ENCODE assay signal across 8 cellular contexts in genomic region chr13:51221674-51222509, GRCh38. TPM values are rescaled to one million over a fixed set of nuclear protein-coding genes. Genes with fewer than 3 reads are reported as not detected.
DNase-seq lines count a peak whose midpoint lies in the region; ATAC-seq and TF ChIP-seq lines count a peak whose summit lies in the region.

A gene with protein sequence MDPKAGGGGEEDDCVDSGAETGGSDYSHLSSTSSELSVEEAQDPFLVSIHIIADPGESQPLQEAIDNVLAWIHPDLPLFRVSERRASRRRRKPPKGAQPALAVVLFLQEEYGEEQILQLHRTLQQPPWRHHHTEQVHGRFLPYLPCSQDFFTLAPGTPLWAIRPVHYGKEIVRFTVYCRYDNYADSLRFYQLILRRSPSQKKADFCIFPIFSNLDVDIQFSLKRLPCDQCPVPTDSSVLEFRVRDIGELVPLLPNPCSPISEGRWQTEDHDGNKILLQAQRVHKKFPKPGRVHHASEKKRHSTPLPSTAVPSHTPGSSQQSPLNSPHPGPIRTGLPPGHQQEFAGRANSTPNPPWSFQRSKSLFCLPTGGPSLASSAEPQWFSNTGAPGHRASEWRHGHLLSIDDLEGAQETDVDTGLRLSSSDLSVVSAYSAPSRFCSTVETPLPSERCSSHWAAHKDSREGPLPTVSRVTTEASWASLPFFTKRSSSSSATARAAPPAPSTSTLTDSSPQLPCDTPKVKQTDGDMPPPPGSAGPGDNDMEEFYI (plus strand): TSS chr13:51222398. CDS start chr13:51222502, 104 bp downstream.

- peak; percentile 85 for ATAC-seq in GM19372 (IDR thresholded peaks at IDR 0.05; ENCODE audit: low read depth, unreplicated experiment)

- H3K9me3 ChIP-seq in breast epithelium, result no peaks in the 10 kb centered on the region
- H3K9me3 ChIP-seq in spleen, result no peaks in the 10 kb centered on the region

- no peak within 1 kb of the TSS for H3K27ac Mint-ChIP-seq in T-helper 1 cell treated with Interleukin-12 subunit alpha and Interleukin-12 subunit beta and Interleukin-4 antibody, amounts not matched to agents 30 μg/mL and 1 μg/mL, for 36 hours

- intact Hi-C loops in breast epithelium (cut with DNase I; ENCODE audit: low total_unique reads) (no loop called here), spleen (cut with DNase I; ENCODE audit: low total_unique reads) (loop anchor here (5.0 kb wide), 1 partner anchor 65 kb away; no protein-coding TSS in a partner anchor)

- H3K9me3 Mint-ChIP-seq in T-helper 1 cell treated with Interleukin-12 subunit alpha and Interleukin-12 subunit beta and Interleukin-4 antibody, amounts not matched to agents 30 μg/mL and 1 μg/mL, for 36 hours, result no peaks in the 10 kb centered on the region

- peak in 1 of 3 donors; percentile 57 for TF ChIP-seq CTCF in breast epithelium (IDR thresholded peaks at IDR 0.05)
- TF ChIP-seq CTCF in spleen (IDR thresholded peaks at IDR 0.05 in 8 of 11, conservative IDR thresholded peaks at IDR 0.05 in 3 of 11), result peak in 2 of 11 experiments; percentile 27 to 36

- no peaks in the 10 kb centered on the region for H3K4me1 Mint-ChIP-seq in T-helper 1 cell treated with Interleukin-12 subunit alpha and Interleukin-12 subunit beta and Interleukin-4 antibody, amounts not matched to agents 30 μg/mL and 1 μg/mL, for 36 hours (ENCODE audit: low read depth)

- WGBS in spleen, 5 donors, result 1 to 2% (median 1%) methylated on average over 20 to 86 of the region's 86 CpGs

- H3K4me3 ChIP-seq in breast epithelium (peak within 1 kb of the TSS; percentile 73 to 85 (median 74)), spleen (peak within 1 kb of the TSS; percentile 58 to 89 (median 70))

- peak within 1 kb of the TSS; percentile 13 to 48 for H3K27ac ChIP-seq in breast epithelium
- H3K27ac ChIP-seq in spleen, result peak within 1 kb of the TSS; percentile 57 to 91 (median 88)

- DNase-seq in C1 segment of cervical spinal cord (lab: John Stamatoyannopoulos, UW), result peak in 9 of 14 donors; percentile 34 to 76 (median 53)
- peak; percentile 23 for DNase-seq in HT-29 (ENCODE audit: low spot score)
- no peak for DNase-seq in breast epithelium (ENCODE audit: low spot score in 2 of 2)
- DNase-seq in islet precursor cell, result peak; percentile 64
- DNase-seq in spleen, result peak; percentile 82
- no peak for DNase-seq in NCI-H1694 (lab: John Stamatoyannopoulos, UW)

- peak within 1 kb of the TSS; percentile 60 for H3K4me3 Mint-ChIP-seq in T-helper 1 cell treated with Interleukin-12 subunit alpha and Interleukin-12 subunit beta and Interleukin-4 antibody, amounts not matched to agents 30 μg/mL and 1 μg/mL, for 36 hours

- no peaks in the 10 kb centered on the region for H3K27me3 ChIP-seq in breast epithelium
- H3K27me3 ChIP-seq in spleen (replicated peaks in 1 of 7), result peaks cover 0 to 42% (median 10%) of the 10 kb centered on the region in 7 donors

- no peaks in the 10 kb centered on the region for H3K36me3 Mint-ChIP-seq in T-helper 1 cell treated with Interleukin-12 subunit alpha and Interleukin-12 subunit beta and Interleukin-4 antibody, amounts not matched to agents 30 μg/mL and 1 μg/mL, for 36 hours (ENCODE audit: low read depth)

- H3K4me1 ChIP-seq in breast epithelium, result no peaks in the 10 kb centered on the region
- H3K4me1 ChIP-seq in spleen, result peaks cover 0 to 41% (median 25%) of the 10 kb centered on the region in 6 donors

- no peak for TF ChIP-seq POLR2A in breast epithelium (IDR thresholded peaks at IDR 0.05)
- TF ChIP-seq POLR2A in spleen (IDR thresholded peaks at IDR 0.05), result no peak

- peaks cover 53% of the 10 kb centered on the region for H3K27me3 Mint-ChIP-seq in T-helper 1 cell treated with Interleukin-12 subunit alpha and Interleukin-12 subunit beta and Interleukin-4 antibody, amounts not matched to agents 30 μg/mL and 1 μg/mL, for 36 hours (ENCODE audit: low read depth)

- no peaks in the 10 kb centered on the region for H3K36me3 ChIP-seq in breast epithelium
- no peaks in the 10 kb centered on the region for H3K36me3 ChIP-seq in spleen

RNA-seq across cellular contexts. Expression of the gene that starts here (rescaled TPM):
- not detected in 2 replicates for total RNA-seq in HT-29 (2014; rRNA removed; shearing (Covaris generic))
- total RNA-seq in breast epithelium (1 to 10 TPM; 2.2 to 7.9 (median 6.1) TPM), spleen (10 to 100 TPM; 17.3 to 39.9 (median 28.6) TPM)
- polyA plus RNA-seq in spleen, result 1 to 10 TPM; 2.6 to 7.3 (median 4.0) TPM

Comparison
In these comparisons a context has a peak if more than half of its experiments do, and no peak if none do; other contexts are left out.
1. Peak in DNase-seq in HT-29; RNA of the gene not detected or under 1 TPM.
2. DNase-seq: peak in C1 segment of cervical spinal cord (9 of 14), islet precursor cell (single experiment) and spleen (single experiment); none in breast epithelium (0 of 2) and NCI-H1694 (single experiment).